In the genomic region with DNA sequence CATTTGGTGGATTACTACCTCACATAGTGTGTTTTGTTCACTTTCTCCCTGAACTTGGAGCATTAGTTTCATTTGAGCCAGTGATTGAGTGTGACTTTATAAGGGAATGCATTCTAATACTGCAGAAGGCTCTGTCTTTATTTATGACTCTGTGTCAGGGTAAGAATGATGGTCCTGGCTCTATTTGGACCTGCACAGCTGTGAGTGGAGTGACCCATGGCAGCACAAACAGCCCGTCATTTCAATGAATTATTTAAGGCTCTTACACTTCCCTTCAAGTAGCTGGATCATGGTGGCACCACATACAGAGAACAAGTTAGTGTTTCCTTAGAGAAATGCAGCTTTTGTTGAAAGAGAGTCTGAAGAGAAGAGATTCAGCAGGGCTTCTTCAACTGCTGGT, we compare ENCODE assay signal across 22 cellular contexts. TPM values are rescaled to one million over a fixed set of nuclear protein-coding genes. Genes with fewer than 3 reads are reported as not detected.
"Had no signal": no experiment of that assay in that cellular context is flagged by ENCODE, and none has a peak within 500 bp of the region (broad histone marks: within the 10 kb centered on the region; RNA-seq: fewer than 3 reads in every experiment).

No MANE protein-coding gene starts in this region.

- H3K9me3 Mint-ChIP-seq: activated B cell treated with CpG ODN at 0.5 μM for 24 hours; activated CD4-positive, alpha-beta memory T cell treated with anti-CD3 and anti-CD28 coated beads for 36 hours; activated naive CD4-positive, alpha-beta T cell treated with anti-CD3 and anti-CD28 coated beads, Interleukin-2, amount 50 U/mL, for 24 hours; natural killer cell; T-helper 1 cell treated with Interleukin-12 subunit alpha and Interleukin-12 subunit beta and Interleukin-4 antibody, amounts not matched to agents 30 μg/mL and 1 μg/mL, for 36 hours had no signal

- H3K27ac ChIP-seq: body of pancreas, foreskin keratinocyte, spleen, testis, vagina had no signal

- H3K36me3 Mint-ChIP-seq: activated CD4-positive, alpha-beta memory T cell treated with anti-CD3 and anti-CD28 coated beads for 36 hours; activated naive CD4-positive, alpha-beta T cell treated with anti-CD3 and anti-CD28 coated beads, Interleukin-2, amount 50 U/mL, for 24 hours; natural killer cell had no signal

- H3K4me3 Mint-ChIP-seq: activated B cell treated with CpG ODN at 0.5 μM for 24 hours; activated CD4-positive, alpha-beta memory T cell treated with anti-CD3 and anti-CD28 coated beads for 36 hours; activated naive CD4-positive, alpha-beta T cell treated with anti-CD3 and anti-CD28 coated beads, Interleukin-2, amount 50 U/mL, for 24 hours; natural killer cell; T-helper 1 cell treated with Interleukin-12 subunit alpha and Interleukin-12 subunit beta and Interleukin-4 antibody, amounts not matched to agents 30 μg/mL and 1 μg/mL, for 36 hours had no signal

- DNase-seq: activated B cell treated with CpG ODN at 0.5 μM for 24 hours; activated CD4-positive, alpha-beta memory T cell treated with anti-CD3 and anti-CD28 coated beads for 36 hours; activated CD4-positive, alpha-beta T cell treated with anti-CD3 and anti-CD28 coated beads for 4 hours; activated gamma-delta T cell; activated T-cell treated with anti-CD3 and anti-CD28 coated beads for 4 hours; anterior cingulate cortex; body of pancreas; effector CD4-positive, alpha-beta T cell; foreskin keratinocyte; kidney; natural killer cell; nucleus accumbens; spleen; stimulated activated CD4-positive, alpha-beta T cell treated with anti-CD3 and anti-CD28 coated beads, Interleukin-4, amount 100 ng/mL, for 1 hour; stimulated activated naive CD4-positive, alpha-beta T cell; T1000; testis had no signal

- H3K27ac Mint-ChIP-seq: activated B cell treated with CpG ODN at 0.5 μM for 24 hours; activated CD4-positive, alpha-beta memory T cell treated with anti-CD3 and anti-CD28 coated beads for 36 hours; activated naive CD4-positive, alpha-beta T cell treated with anti-CD3 and anti-CD28 coated beads, Interleukin-2, amount 50 U/mL, for 24 hours; natural killer cell; T-helper 1 cell treated with Interleukin-12 subunit alpha and Interleukin-12 subunit beta and Interleukin-4 antibody, amounts not matched to agents 30 μg/mL and 1 μg/mL, for 36 hours had no signal

- H3K4me1 Mint-ChIP-seq: activated B cell treated with CpG ODN at 0.5 μM for 24 hours; activated naive CD4-positive, alpha-beta T cell treated with anti-CD3 and anti-CD28 coated beads, Interleukin-2, amount 50 U/mL, for 24 hours; natural killer cell had no signal

- H3K9me3 ChIP-seq: body of pancreas, spleen, testis, vagina had no signal

- H3K4me3 ChIP-seq: body of pancreas, lung, spleen, testis, vagina had no signal

- H3K36me3 ChIP-seq: spleen, vagina had no signal

- H3K4me1 ChIP-seq: body of pancreas, foreskin keratinocyte, spleen, testis, vagina had no signal

- H3K27me3 ChIP-seq: body of pancreas, foreskin keratinocyte, spleen, testis, vagina had no signal

- H3K27me3 Mint-ChIP-seq: activated CD4-positive, alpha-beta memory T cell treated with anti-CD3 and anti-CD28 coated beads for 36 hours had no signal

RNA-seq across cellular contexts. Expression of a gene that starts 16.4 kb away (rescaled TPM):
- total RNA-seq: activated B cell treated with CpG ODN at 0.5 μM for 24 hours; activated CD4-positive, alpha-beta memory T cell treated with anti-CD3 and anti-CD28 coated beads for 36 hours; foreskin keratinocyte; left lobe of liver; natural killer cell had no signal
